In genomic region chr11:132719684-132720083, GRCh38 we compare ENCODE assay signal across 22 cellular contexts.
DNase-seq lines count a peak whose midpoint lies in the region; ATAC-seq and TF ChIP-seq lines count a peak whose summit lies in the region.
"Had no signal": no experiment of that assay in that cellular context is flagged by ENCODE, and none has a peak within 500 bp of the region (broad histone marks: within the 10 kb centered on the region; RNA-seq: fewer than 3 reads in every experiment).

No MANE protein-coding gene starts in this region.

- H3K9me3 ChIP-seq in DND-41 (ENCODE audit: insufficient read depth, low read length, severe bottlenecking): peaks cover 1% of the 10 kb centered on the region
- H3K9me3 ChIP-seq: adrenal gland, esophagus muscularis mucosa had no signal

- H3K27me3 ChIP-seq in DND-41 (ENCODE audit: insufficient read depth, low read length, poor library complexity): no peaks in the 10 kb centered on the region
- H3K27me3 ChIP-seq: adrenal gland, hepatocyte had no signal

- no peaks in the 10 kb centered on the region for H3K27me3 Mint-ChIP-seq in activated CD8-positive, alpha-beta T cell treated with anti-CD3 and anti-CD28 coated beads for 36 hours
- peaks cover 8% of the 10 kb centered on the region in 2 donors for H3K27me3 Mint-ChIP-seq in natural killer cell (ENCODE audit: low read depth in 2 of 2)

- ATAC-seq in DND-41 (ENCODE audit: insufficient read depth, low read depth) (peak; percentile 69), natural killer cell (no peak), GM18498 (IDR thresholded peaks at IDR 0.05; ENCODE audit: unreplicated experiment) (no peak), HG02870 (IDR thresholded peaks at IDR 0.05; ENCODE audit: unreplicated experiment) (no peak)
- peak; percentile 10 for ATAC-seq in activated CD8-positive, alpha-beta T cell treated with anti-CD3 and anti-CD28 coated beads for 36 hours
- ATAC-seq: Right ventricle myocardium inferior had no signal

- peaks cover 65% of the 10 kb centered on the region for H3K4me1 ChIP-seq in DND-41 (ENCODE audit: insufficient read depth, low read length)
- H3K4me1 ChIP-seq: adrenal gland, esophagus muscularis mucosa had no signal

- H3K36me3 ChIP-seq in DND-41 (ENCODE audit: insufficient read depth, low read length): no peaks in the 10 kb centered on the region
- H3K36me3 ChIP-seq: adrenal gland, esophagus muscularis mucosa had no signal

- CTCF ChIA-PET in activated CD8-positive, alpha-beta T cell treated with anti-CD3 and anti-CD28 coated beads for 36 hours (lab: Charles Lee): no interaction called here

- H2AFZ ChIP-seq in DND-41 (ENCODE audit: low read depth, low read length): 0 out of 2 replicates have a peak overlapping the region, but pooled peaks have one; percentile 26
- H2AFZ ChIP-seq: hepatocyte had no signal

- H3K4me3 Mint-ChIP-seq in activated CD8-positive, alpha-beta T cell treated with anti-CD3 and anti-CD28 coated beads for 36 hours: peak overlapping the region; percentile 39
- peak overlapping the region; percentile 77 for H3K4me3 Mint-ChIP-seq in natural killer cell
- H3K4me3 Mint-ChIP-seq: WTC11 had no signal

- no peaks in the 10 kb centered on the region for H3K79me2 ChIP-seq in DND-41 (ENCODE audit: insufficient read depth, low read length)
- H3K79me2 ChIP-seq: hepatocyte had no signal

- H3K9me3 Mint-ChIP-seq in activated CD8-positive, alpha-beta T cell treated with anti-CD3 and anti-CD28 coated beads for 36 hours: no peaks in the 10 kb centered on the region
- H3K9me3 Mint-ChIP-seq in natural killer cell: no peaks in the 10 kb centered on the region

- intact Hi-C loops in activated CD8-positive, alpha-beta T cell treated with anti-CD3 and anti-CD28 coated beads for 36 hours (cut with micrococcal nuclease): no loop called here
- intact Hi-C loops in natural killer cell (cut with micrococcal nuclease): no loop called here

- H3K27ac ChIP-seq in DND-41 (ENCODE audit: low read length): peak overlapping the region; percentile 86
- H3K27ac ChIP-seq: adrenal gland, esophagus muscularis mucosa, hepatocyte had no signal

- DNase-seq in activated CD4-positive, alpha-beta T cell treated with anti-CD3 and anti-CD28 coated beads for 48 hours: peak; percentile 10
- no peak for DNase-seq in activated CD4-positive, alpha-beta T cell treated with anti-CD3 and anti-CD28 coated beads for 1 hour
- DNase-seq in DND-41 (peak; percentile 83), natural killer cell (no peak), DMS79 (lab: John Stamatoyannopoulos, UW) (no peak)
- peak; percentile 27 for DNase-seq in activated CD8-positive, alpha-beta T cell treated with anti-CD3 and anti-CD28 coated beads for 36 hours
- DNase-seq: 8988T, COR-L47, HCEC 1CT, NCI-H1105, NCI-H2081 treated with DMSO at 0.1 percent for 48 hours, nucleus accumbens, OCI-M1, T1000 had no signal

- TF ChIP-seq CTCF in DND-41 (IDR thresholded peaks at IDR 0.05; ENCODE audit: borderline replicate concordance, extremely low read depth, low read length, poor library complexity, severe bottlenecking): no peak
- TF ChIP-seq CTCF in activated CD8-positive, alpha-beta T cell treated with anti-CD3 and anti-CD28 coated beads for 36 hours (IDR thresholded peaks at IDR 0.05): no peak
- no peak for TF ChIP-seq CTCF in natural killer cell (IDR thresholded peaks at IDR 0.05)

- no peaks in the 10 kb centered on the region for H3K36me3 Mint-ChIP-seq in activated CD8-positive, alpha-beta T cell treated with anti-CD3 and anti-CD28 coated beads for 36 hours (ENCODE audit: low read depth)
- no peaks in the 10 kb centered on the region for H3K36me3 Mint-ChIP-seq in natural killer cell

- H4K20me1 ChIP-seq in DND-41 (ENCODE audit: insufficient read depth, low read length): no peaks in the 10 kb centered on the region

- H3K9ac ChIP-seq in DND-41 (ENCODE audit: low read depth, low read length): peak overlapping the region; percentile 58

- POLR2A ChIA-PET in activated CD8-positive, alpha-beta T cell treated with anti-CD3 and anti-CD28 coated beads for 36 hours (lab: Charles Lee): interaction anchor here (1.6 kb wide), 1 partner anchor 10 kb away, joined by 5 read pairs; no protein-coding TSS in a partner anchor

- peak overlapping the region in 1 of 2 experiments; percentile 25; a peak in 1 of 4 replicates for H3K4me3 ChIP-seq in DND-41 (ENCODE audit: low read depth in 1 of 2, low read length in 2 of 2)
- H3K4me3 ChIP-seq: adrenal gland, esophagus muscularis mucosa, GM12878, hepatocyte had no signal

- H3K4me2 ChIP-seq in DND-41 (ENCODE audit: insufficient read depth, low read length): peak overlapping the region; percentile 58
- H3K4me2 ChIP-seq: hepatocyte had no signal

- H3K27ac Mint-ChIP-seq in activated CD8-positive, alpha-beta T cell treated with anti-CD3 and anti-CD28 coated beads for 36 hours: no peak overlapping the region
- H3K27ac Mint-ChIP-seq in natural killer cell: peak overlapping the region; percentile 67 to 73
- H3K27ac Mint-ChIP-seq: WTC11 had no signal

- H3K4me1 Mint-ChIP-seq in activated CD8-positive, alpha-beta T cell treated with anti-CD3 and anti-CD28 coated beads for 36 hours (ENCODE audit: low read depth): peaks cover 31% of the 10 kb centered on the region
- H3K4me1 Mint-ChIP-seq in natural killer cell: peaks cover 25 to 28% of the 10 kb centered on the region in 2 donors

Comparison
In these comparisons a context has a peak if more than half of its experiments do, and no peak if none do; other contexts are left out.
1. DNase-seq: peak in activated CD4-positive, alpha-beta T cell treated with anti-CD3 and anti-CD28 coated beads for 48 hours (single experiment), DND-41 (single experiment) and activated CD8-positive, alpha-beta T cell treated with anti-CD3 and anti-CD28 coated beads for 36 hours (single experiment); none in activated CD4-positive, alpha-beta T cell treated with anti-CD3 and anti-CD28 coated beads for 1 hour (single experiment), natural killer cell (single experiment) and DMS79 (single experiment).
2. ATAC-seq: peak in DND-41 (single experiment) and activated CD8-positive, alpha-beta T cell treated with anti-CD3 and anti-CD28 coated beads for 36 hours (single experiment); none in natural killer cell (0 of 3), GM18498 (single experiment) and HG02870 (single experiment).